1 cellular context compared by ENCODE assay signal in the genomic region with DNA sequence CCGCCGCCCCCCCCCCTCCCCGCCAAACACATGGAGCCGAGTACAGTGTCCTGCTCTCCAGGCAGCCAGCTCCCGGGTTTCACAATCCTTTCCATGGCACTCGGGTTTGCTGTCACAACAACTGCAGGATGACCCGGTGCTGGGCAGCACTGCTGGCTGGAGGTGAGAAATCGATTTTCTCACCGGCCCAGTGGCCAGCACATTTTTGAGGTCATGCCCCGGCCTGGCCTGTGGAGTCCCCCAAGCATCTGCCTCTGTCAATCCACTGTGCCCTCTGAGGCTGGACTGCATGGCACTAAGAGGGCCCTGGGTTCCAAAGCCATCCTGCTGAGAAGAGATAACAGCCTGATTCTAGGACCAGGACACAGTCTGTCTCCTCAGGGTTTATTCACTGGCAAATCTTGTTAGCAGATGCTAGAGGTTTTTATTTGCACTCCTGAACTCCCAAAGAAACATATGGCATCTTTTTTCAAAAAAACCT.
A peak's percentile ranks its signal among the peaks of the same experiment; 100 is the strongest.
TF ChIP-seq lines count a peak whose summit lies in the region.

No MANE protein-coding gene starts in this region.

TF ChIP-seq in HepG2, 621 proteins besides CTCF, POLR2A, EP300 and RAD21 (continued from another document and continues in another):
- TF ChIP-seq, protein P1, sequence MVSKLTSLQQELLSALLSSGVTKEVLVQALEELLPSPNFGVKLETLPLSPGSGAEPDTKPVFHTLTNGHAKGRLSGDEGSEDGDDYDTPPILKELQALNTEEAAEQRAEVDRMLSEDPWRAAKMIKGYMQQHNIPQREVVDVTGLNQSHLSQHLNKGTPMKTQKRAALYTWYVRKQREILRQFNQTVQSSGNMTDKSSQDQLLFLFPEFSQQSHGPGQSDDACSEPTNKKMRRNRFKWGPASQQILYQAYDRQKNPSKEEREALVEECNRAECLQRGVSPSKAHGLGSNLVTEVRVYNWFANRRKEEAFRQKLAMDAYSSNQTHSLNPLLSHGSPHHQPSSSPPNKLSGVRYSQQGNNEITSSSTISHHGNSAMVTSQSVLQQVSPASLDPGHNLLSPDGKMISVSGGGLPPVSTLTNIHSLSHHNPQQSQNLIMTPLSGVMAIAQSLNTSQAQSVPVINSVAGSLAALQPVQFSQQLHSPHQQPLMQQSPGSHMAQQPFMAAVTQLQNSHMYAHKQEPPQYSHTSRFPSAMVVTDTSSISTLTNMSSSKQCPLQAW (CRISPR knock-in tag; IDR thresholded peaks at IDR 0.05) = peak; percentile 48; the same call in 1 of the 2 replicates
- TF ChIP-seq ZNF530 (CRISPR knock-in tag; IDR thresholded peaks at IDR 0.05; ENCODE audit: low read depth) (no peak), KDM4B (CRISPR knock-in tag; IDR thresholded peaks at IDR 0.05) (peak; percentile 54; the same call in 1 of the 2 replicates), ATM (IDR thresholded peaks at IDR 0.05; ENCODE audit: borderline replicate concordance) (no peak), MLLT10 (CRISPR knock-in tag; IDR thresholded peaks at IDR 0.05) (no peak), BHLHE40 (IDR thresholded peaks at IDR 0.05; ENCODE audit: low read length) (peak; percentile 53), HBP1 (CRISPR knock-in tag; IDR thresholded peaks at IDR 0.05; ENCODE audit: low read depth) (no peak), NCOA1 (CRISPR knock-in tag; IDR thresholded peaks at IDR 0.05) (no peak), SNAPC4 (CRISPR knock-in tag; IDR thresholded peaks at IDR 0.05) (no peak), ZNF30 (CRISPR knock-in tag; IDR thresholded peaks at IDR 0.05) (no peak), ZNF382 (CRISPR knock-in tag; IDR thresholded peaks at IDR 0.05; ENCODE audit: borderline replicate concordance) (no peak), MLX (CRISPR knock-in tag; IDR thresholded peaks at IDR 0.05) (peak; percentile 57), ZNF180 (CRISPR knock-in tag; IDR thresholded peaks at IDR 0.05; ENCODE audit: borderline replicate concordance, low read depth) (0 out of 2 replicates have a peak, but pooled peaks have one; percentile 41), ZNF513 (CRISPR knock-in tag; conservative IDR thresholded peaks at IDR 0.05) (no peak), ZFP90 (CRISPR knock-in tag; IDR thresholded peaks at IDR 0.05; ENCODE audit: borderline replicate concordance) (no peak), ZNF460 (CRISPR knock-in tag; IDR thresholded peaks at IDR 0.05; ENCODE audit: borderline replicate concordance) (no peak; the same call in 1 of the 2 replicates), SKI (IDR thresholded peaks at IDR 0.05; ENCODE audit: partially characterized antibody) (peak; percentile 37), NFATC3 (CRISPR knock-in tag; IDR thresholded peaks at IDR 0.05) (no peak), ZNF768 (CRISPR knock-in tag; IDR thresholded peaks at IDR 0.05) (0 out of 2 replicates have a peak, but pooled peaks have one; percentile 19), ZNF451 (CRISPR knock-in tag; IDR thresholded peaks at IDR 0.05) (no peak), HNF4A (CRISPR knock-in tag; IDR thresholded peaks at IDR 0.05) (peak; percentile 60; the same call in 1 of the 2 replicates), GMEB2 (CRISPR knock-in tag; IDR thresholded peaks at IDR 0.05; ENCODE audit: low read depth) (no peak), CREB3 (CRISPR knock-in tag; IDR thresholded peaks at IDR 0.05) (no peak), SMC3 (IDR thresholded peaks at IDR 0.05; ENCODE audit: low read length) (peak; percentile 28), MYC (CRISPR knock-in tag; IDR thresholded peaks at IDR 0.05; ENCODE audit: borderline replicate concordance) (peak; percentile 63; the same call in 1 of the 2 replicates), AGO2 (optimal IDR thresholded peaks at IDR 0.05; ENCODE audit: low read depth, low read length) (no peak), ZNF746 (CRISPR knock-in tag; IDR thresholded peaks at IDR 0.05) (no peak)
- TF ChIP-seq, protein P2, sequence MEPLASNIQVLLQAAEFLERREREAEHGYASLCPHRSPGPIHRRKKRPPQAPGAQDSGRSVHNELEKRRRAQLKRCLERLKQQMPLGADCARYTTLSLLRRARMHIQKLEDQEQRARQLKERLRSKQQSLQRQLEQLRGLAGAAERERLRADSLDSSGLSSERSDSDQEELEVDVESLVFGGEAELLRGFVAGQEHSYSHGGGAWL (CRISPR knock-in tag; IDR thresholded peaks at IDR 0.05) = 0 out of 2 replicates have a peak, but pooled peaks have one; percentile 32
- TF ChIP-seq, protein P3, sequence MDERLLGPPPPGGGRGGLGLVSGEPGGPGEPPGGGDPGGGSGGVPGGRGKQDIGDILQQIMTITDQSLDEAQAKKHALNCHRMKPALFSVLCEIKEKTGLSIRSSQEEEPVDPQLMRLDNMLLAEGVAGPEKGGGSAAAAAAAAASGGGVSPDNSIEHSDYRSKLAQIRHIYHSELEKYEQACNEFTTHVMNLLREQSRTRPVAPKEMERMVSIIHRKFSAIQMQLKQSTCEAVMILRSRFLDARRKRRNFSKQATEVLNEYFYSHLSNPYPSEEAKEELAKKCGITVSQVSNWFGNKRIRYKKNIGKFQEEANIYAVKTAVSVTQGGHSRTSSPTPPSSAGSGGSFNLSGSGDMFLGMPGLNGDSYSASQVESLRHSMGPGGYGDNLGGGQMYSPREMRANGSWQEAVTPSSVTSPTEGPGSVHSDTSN (CRISPR knock-in tag; IDR thresholded peaks at IDR 0.05) = no peak
- TF ChIP-seq, protein P4, sequence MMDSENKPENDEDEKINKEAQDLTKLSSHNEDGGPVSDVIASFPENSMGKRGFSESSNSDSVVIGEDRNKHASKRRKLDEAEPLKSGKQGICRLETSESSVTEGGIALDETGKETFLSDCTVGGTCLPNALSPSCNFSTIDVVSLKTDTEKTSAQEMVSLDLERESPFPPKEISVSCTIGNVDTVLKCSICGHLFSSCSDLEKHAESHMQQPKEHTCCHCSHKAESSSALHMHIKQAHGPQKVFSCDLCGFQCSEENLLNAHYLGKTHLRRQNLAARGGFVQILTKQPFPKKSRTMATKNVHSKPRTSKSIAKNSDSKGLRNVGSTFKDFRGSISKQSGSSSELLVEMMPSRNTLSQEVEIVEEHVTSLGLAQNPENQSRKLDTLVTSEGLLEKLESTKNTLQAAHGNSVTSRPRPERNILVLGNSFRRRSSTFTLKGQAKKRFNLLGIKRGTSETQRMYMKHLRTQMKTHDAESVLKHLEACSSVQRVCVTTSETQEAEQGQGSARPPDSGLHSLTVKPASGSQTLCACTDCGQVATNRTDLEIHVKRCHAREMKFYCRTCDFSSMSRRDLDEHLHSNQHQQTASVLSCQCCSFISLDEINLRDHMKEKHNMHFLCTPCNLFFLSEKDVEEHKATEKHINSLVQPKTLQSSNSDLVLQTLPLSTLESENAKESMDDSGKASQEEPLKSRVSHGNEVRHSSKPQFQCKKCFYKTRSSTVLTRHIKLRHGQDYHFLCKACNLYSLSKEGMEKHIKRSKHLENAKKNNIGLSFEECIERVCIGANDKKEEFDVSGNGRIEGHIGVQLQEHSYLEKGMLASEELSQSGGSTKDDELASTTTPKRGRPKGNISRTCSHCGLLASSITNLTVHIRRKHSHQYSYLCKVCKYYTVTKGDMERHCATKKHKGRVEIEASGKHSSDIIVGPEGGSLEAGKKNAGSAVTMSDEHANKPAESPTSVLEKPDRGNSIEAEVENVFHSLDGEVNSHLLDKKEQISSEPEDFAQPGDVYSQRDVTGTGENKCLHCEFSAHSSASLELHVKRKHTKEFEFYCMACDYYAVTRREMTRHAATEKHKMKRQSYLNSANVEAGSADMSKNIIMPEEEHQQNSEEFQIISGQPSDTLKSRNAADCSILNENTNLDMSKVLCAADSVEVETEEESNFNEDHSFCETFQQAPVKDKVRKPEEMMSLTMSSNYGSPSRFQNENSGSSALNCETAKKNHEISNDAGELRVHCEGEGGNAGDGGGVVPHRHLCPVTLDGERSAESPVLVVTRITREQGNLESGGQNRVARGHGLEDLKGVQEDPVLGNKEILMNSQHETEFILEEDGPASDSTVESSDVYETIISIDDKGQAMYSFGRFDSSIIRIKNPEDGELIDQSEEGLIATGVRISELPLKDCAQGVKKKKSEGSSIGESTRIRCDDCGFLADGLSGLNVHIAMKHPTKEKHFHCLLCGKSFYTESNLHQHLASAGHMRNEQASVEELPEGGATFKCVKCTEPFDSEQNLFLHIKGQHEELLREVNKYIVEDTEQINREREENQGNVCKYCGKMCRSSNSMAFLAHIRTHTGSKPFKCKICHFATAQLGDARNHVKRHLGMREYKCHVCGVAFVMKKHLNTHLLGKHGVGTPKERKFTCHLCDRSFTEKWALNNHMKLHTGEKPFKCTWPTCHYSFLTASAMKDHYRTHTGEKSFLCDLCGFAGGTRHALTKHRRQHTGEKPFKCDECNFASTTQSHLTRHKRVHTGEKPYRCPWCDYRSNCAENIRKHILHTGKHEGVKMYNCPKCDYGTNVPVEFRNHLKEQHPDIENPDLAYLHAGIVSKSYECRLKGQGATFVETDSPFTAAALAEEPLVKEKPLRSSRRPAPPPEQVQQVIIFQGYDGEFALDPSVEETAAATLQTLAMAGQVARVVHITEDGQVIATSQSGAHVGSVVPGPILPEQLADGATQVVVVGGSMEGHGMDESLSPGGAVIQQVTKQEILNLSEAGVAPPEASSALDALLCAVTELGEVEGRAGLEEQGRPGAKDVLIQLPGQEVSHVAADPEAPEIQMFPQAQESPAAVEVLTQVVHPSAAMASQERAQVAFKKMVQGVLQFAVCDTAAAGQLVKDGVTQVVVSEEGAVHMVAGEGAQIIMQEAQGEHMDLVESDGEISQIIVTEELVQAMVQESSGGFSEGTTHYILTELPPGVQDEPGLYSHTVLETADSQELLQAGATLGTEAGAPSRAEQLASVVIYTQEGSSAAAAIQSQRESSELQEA (CRISPR knock-in tag; IDR thresholded peaks at IDR 0.05; ENCODE audit: not compliant biosample characterization) = no peak
